In genomic region chr22:26777402-26777801, GRCh38 we compare ENCODE assay signal across 15 cellular contexts.
DNase-seq lines count a peak whose midpoint lies in the region; ATAC-seq and TF ChIP-seq lines count a peak whose summit lies in the region.
"Had no signal": no experiment of that assay in that cellular context is flagged by ENCODE, and none has a peak within 500 bp of the region (broad histone marks: within the 10 kb centered on the region; RNA-seq: fewer than 3 reads in every experiment).

No MANE protein-coding gene starts in this region.

- ATAC-seq in HG03025 (IDR thresholded peaks at IDR 0.05; ENCODE audit: low FRiP score, unreplicated experiment) (no peak), GM21367 (IDR thresholded peaks at IDR 0.05; ENCODE audit: unreplicated experiment) (no peak)
- ATAC-seq: activated CD4-positive, alpha-beta T cell treated with anti-CD3 and anti-CD28 coated beads for 36 hours; activated T-cell treated with anti-CD3 and anti-CD28 coated beads, Interleukin-2, amount 50 U/mL, for 72 hours; naive thymus-derived CD8-positive, alpha-beta T cell had no signal

- peak overlapping the region; percentile 16 for H3K27ac Mint-ChIP-seq in neural crest cell (ENCODE audit: unreplicated experiment)
- H3K27ac Mint-ChIP-seq in immature natural killer cell: no peak overlapping the region
- H3K27ac Mint-ChIP-seq: activated CD4-positive, alpha-beta T cell treated with anti-CD3 and anti-CD28 coated beads for 36 hours; activated T-cell treated with anti-CD3 and anti-CD28 coated beads, Interleukin-2, amount 50 U/mL, for 72 hours; dendritic cell treated with granulocyte-macrophage colony-stimulating factor and Interleukin-4, amounts not matched to agents 40 ng/mL and 50 ng/mL, for 4 days; stimulated activated naive CD8-positive, alpha-beta T cell treated with anti-CD3 and anti-CD28 coated beads, Interleukin-15, Interleukin-2, amounts not matched to agents 100 ng/mL and 50 ng/mL, for 24 hours had no signal

- peak; percentile 61 for DNase-seq in EL
- DNase-seq in M059J (ENCODE audit: low read depth): peak; percentile 79
- peak; percentile 38 for DNase-seq in fibroblast of peridontal ligament (ENCODE audit: extremely low read depth)
- no peak for DNase-seq in neural crest cell (ENCODE audit: low read depth, low spot score)
- DNase-seq in immature natural killer cell: no peak
- DNase-seq in inferior parietal cortex (ENCODE audit: extremely low spot score): no peak
- DNase-seq: activated CD4-positive, alpha-beta T cell treated with anti-CD3 and anti-CD28 coated beads for 36 hours; activated T-cell treated with anti-CD3 and anti-CD28 coated beads, Interleukin-2, amount 50 U/mL, for 72 hours; kidney glomerular epithelial cell; naive thymus-derived CD8-positive, alpha-beta T cell; T-helper 1 cell had no signal

- TF ChIP-seq CTCF in neural crest cell (conservative IDR thresholded peaks at IDR 0.05): no peak

- no peaks in the 10 kb centered on the region for H3K9me3 Mint-ChIP-seq in neural crest cell
- no peaks in the 10 kb centered on the region for H3K9me3 Mint-ChIP-seq in immature natural killer cell
- H3K9me3 Mint-ChIP-seq: stimulated activated naive CD8-positive, alpha-beta T cell treated with anti-CD3 and anti-CD28 coated beads, Interleukin-15, Interleukin-2, amounts not matched to agents 100 ng/mL and 50 ng/mL, for 24 hours had no signal

- H3K4me3 Mint-ChIP-seq in neural crest cell (no peak overlapping the region), immature natural killer cell (no peak overlapping the region)
- H3K4me3 Mint-ChIP-seq: activated CD4-positive, alpha-beta T cell treated with anti-CD3 and anti-CD28 coated beads for 36 hours; activated T-cell treated with anti-CD3 and anti-CD28 coated beads, Interleukin-2, amount 50 U/mL, for 72 hours; dendritic cell treated with granulocyte-macrophage colony-stimulating factor and Interleukin-4, amounts not matched to agents 40 ng/mL and 50 ng/mL, for 4 days; naive thymus-derived CD8-positive, alpha-beta T cell; stimulated activated naive CD8-positive, alpha-beta T cell treated with anti-CD3 and anti-CD28 coated beads, Interleukin-15, Interleukin-2, amounts not matched to agents 100 ng/mL and 50 ng/mL, for 24 hours had no signal

- H3K4me1 Mint-ChIP-seq in neural crest cell (peaks cover 17% of the 10 kb centered on the region), immature natural killer cell (no peaks in the 10 kb centered on the region)
- H3K4me1 Mint-ChIP-seq: activated CD4-positive, alpha-beta T cell treated with anti-CD3 and anti-CD28 coated beads for 36 hours had no signal

- no peaks in the 10 kb centered on the region for H3K27me3 Mint-ChIP-seq in neural crest cell (ENCODE audit: low read depth)
- H3K27me3 Mint-ChIP-seq in immature natural killer cell (ENCODE audit: low read depth in 3 of 3): peaks cover 0 to 1% (median 0%) of the 10 kb centered on the region in 3 donors
- H3K27me3 Mint-ChIP-seq: activated CD4-positive, alpha-beta T cell treated with anti-CD3 and anti-CD28 coated beads for 36 hours; dendritic cell treated with granulocyte-macrophage colony-stimulating factor and Interleukin-4, amounts not matched to agents 40 ng/mL and 50 ng/mL, for 4 days; naive thymus-derived CD8-positive, alpha-beta T cell; stimulated activated naive CD8-positive, alpha-beta T cell treated with anti-CD3 and anti-CD28 coated beads, Interleukin-15, Interleukin-2, amounts not matched to agents 100 ng/mL and 50 ng/mL, for 24 hours had no signal

- peaks cover 31% of the 10 kb centered on the region for H3K36me3 Mint-ChIP-seq in neural crest cell (ENCODE audit: low read depth)
- peaks cover 53 to 73% (median 56%) of the 10 kb centered on the region in 3 donors for H3K36me3 Mint-ChIP-seq in immature natural killer cell

Comparison
In these comparisons a context has a peak if more than half of its experiments do, and no peak if none do; other contexts are left out.
1. DNase-seq: peak in EL (single experiment), M059J (single experiment) and fibroblast of peridontal ligament (single experiment); none in neural crest cell (single experiment), immature natural killer cell (0 of 3) and inferior parietal cortex (single experiment).